Comparison of ENCODE assay signal across 24 cellular contexts in genomic region chr2:228056293-228056692, GRCh38.
"Had no signal": no experiment of that assay in that cellular context is flagged by ENCODE, and none has a peak within 500 bp of the region (broad histone marks: within the 10 kb centered on the region; RNA-seq: fewer than 3 reads in every experiment).

No MANE protein-coding gene starts in this region.

- H3K27ac ChIP-seq: brain microvascular endothelial cell, coronary artery, dorsolateral prefrontal cortex, WERI-Rb-1 had no signal

- H3K27me3 ChIP-seq: brain microvascular endothelial cell, dorsolateral prefrontal cortex had no signal

- DNase-seq: activated B cell treated with CpG ODN at 0.5 μM for 24 hours; activated CD4-positive, alpha-beta T cell treated with anti-CD3 and anti-CD28 coated beads for 48 hours; activated CD4-positive, alpha-beta T cell treated with anti-CD3 and anti-CD28 coated beads, Interleukin-2, amount 50 U/mL, for 1 hour; activated CD4-positive, alpha-beta T cell treated with anti-CD3 and anti-CD28 coated beads, Interleukin-2, amount 50 U/mL, for 48 hours; activated CD8-positive, alpha-beta memory T cell treated with anti-CD3 and anti-CD28 coated beads for 24 hours; activated CD8-positive, alpha-beta T cell treated with anti-CD3 and anti-CD28 coated beads for 36 hours; activated effector memory CD4-positive, alpha-beta T cell treated with Interleukin-2 at 50 U/mL for 16 hours; activated gamma-delta T cell treated with Interleukin-2 at 50 U/mL for 16 hours; activated naive CD4-positive, alpha-beta T cell treated with anti-CD3 and anti-CD28 coated beads, Interleukin-2, amount 50 U/mL, for 16 hours; activated naive CD4-positive, alpha-beta T cell treated with Interleukin-2 at 50 U/mL for 16 hours; activated T-cell treated with anti-CD3 and anti-CD28 coated beads, Interleukin-2, amount 50 U/mL, for 4 hours; amniotic stem cell; brain microvascular endothelial cell; dorsolateral prefrontal cortex; effector memory CD4-positive, alpha-beta T cell; endodermal cell; foreskin fibroblast; head of caudate nucleus; T1000; WERI-Rb-1 had no signal

- H3K4me3 ChIP-seq: coronary artery, dorsolateral prefrontal cortex had no signal

- ATAC-seq: activated CD4-positive, CD25-positive, alpha-beta regulatory T cell treated with anti-CD3 and anti-CD28 coated beads, Interleukin-2, amount 50 U/mL, for 24 hours; activated CD8-positive, alpha-beta T cell treated with anti-CD3 and anti-CD28 coated beads for 36 hours; activated T-cell treated with anti-CD3 and anti-CD28 coated beads, Interleukin-2, amount 50 U/mL, for 4 hours; activated T-helper 17 cell treated with anti-CD3 and anti-CD28 coated beads, Interleukin-2, amount 50 U/mL, for 72 hours; esophagus mucosa had no signal

- H3K36me3 ChIP-seq: brain microvascular endothelial cell, WERI-Rb-1 had no signal
